22 cellular contexts compared by ENCODE assay signal in genomic region chr1:43791243-43791642, GRCh38.
A peak's percentile ranks its signal among the peaks of the same experiment; 100 is the strongest.
DNase-seq lines count a peak whose midpoint lies in the region; ATAC-seq, FAIRE-seq and TF ChIP-seq lines count a peak whose summit lies in the region.
"Had no signal": no experiment of that assay in that cellular context is flagged by ENCODE, and none has a peak within 500 bp of the region (broad histone marks: within the 10 kb centered on the region; RNA-seq: fewer than 3 reads in every experiment).

No MANE protein-coding gene starts in this region.

- ATAC-seq in HepG2 (no peak), right lobe of liver (no peak), K562 (no peak)
- ATAC-seq in effector memory CD8-positive, alpha-beta T cell (replicated peaks), result no peak
- ATAC-seq: A549; CD8-positive, alpha-beta T cell had no signal

- H3K27ac Mint-ChIP-seq in effector memory CD8-positive, alpha-beta T cell, result peak overlapping the region; percentile 35 to 69
- H3K27ac Mint-ChIP-seq: B cell; CD4-positive, alpha-beta T cell; CD8-positive, alpha-beta T cell had no signal

- H3K4me2 ChIP-seq in HepG2 (ENCODE audit: low read depth, low read length) (no peak overlapping the region), K562 (ENCODE audit: insufficient read depth, low read length) (no peak overlapping the region), SK-N-SH (no peak overlapping the region)
- H3K4me2 ChIP-seq: A549; BLaER1 treated with 17β-estradiol and CSF1 and Interleukin-3, amounts not matched to agents 10 nM and 100 nM had no signal

- H3K9me3 Mint-ChIP-seq in effector memory CD8-positive, alpha-beta T cell, result no peaks in the 10 kb centered on the region
- H3K9me3 Mint-ChIP-seq: CD4-positive, alpha-beta T cell; CD8-positive, alpha-beta T cell had no signal

- H3K36me3 Mint-ChIP-seq in effector memory CD8-positive, alpha-beta T cell (ENCODE audit: insufficient read depth), result peaks cover 2% of the 10 kb centered on the region

- H3K9me1 ChIP-seq in K562 (ENCODE audit: control insufficient read depth, insufficient read depth, low read length), result no peaks in the 10 kb centered on the region

- H3K27me3 Mint-ChIP-seq in effector memory CD8-positive, alpha-beta T cell, result no peaks in the 10 kb centered on the region
- H3K27me3 Mint-ChIP-seq: B cell; CD4-positive, alpha-beta T cell had no signal

- H3K9ac ChIP-seq in HepG2 (ENCODE audit: insufficient read depth, low read depth, low read length) (no peak overlapping the region), K562 (ENCODE audit: insufficient read depth in 1 of 2, low read depth in 2 of 2, low read length in 2 of 2) (no peak overlapping the region), SK-N-SH (no peak overlapping the region)
- H3K9ac ChIP-seq: BLaER1 treated with 17β-estradiol and CSF1 and Interleukin-3, amounts not matched to agents 10 nM and 100 nM had no signal

- no TSS peak for BruUV-seq in HepG2 (replicated peaks; lab: Mats Ljungman, UMichigan)
- BruUV-seq in K562 (replicated peaks; lab: Mats Ljungman, UMichigan), result no TSS peak

- no peak for TF ChIP-seq CTCF in HepG2 (CRISPR knock-in tag; IDR thresholded peaks at IDR 0.05)
- TF ChIP-seq CTCF in right lobe of liver (IDR thresholded peaks at IDR 0.05), result no peak
- TF ChIP-seq CTCF in K562 (IDR thresholded peaks at IDR 0.05 in 2 of 3, conservative IDR thresholded peaks at IDR 0.05 in 1 of 3; ENCODE audit: insufficient read depth in 2 of 3, low read depth in 1 of 3, low read length in 3 of 3), result no peak
- TF ChIP-seq CTCF in GM13976 (IDR thresholded peaks at IDR 0.05; ENCODE audit: borderline replicate concordance, control extremely low read depth, extremely low read depth, insufficient read depth, missing control alignments), result no peak
- TF ChIP-seq CTCF in SK-N-SH (IDR thresholded peaks at IDR 0.05), result no peak

- 98% methylated on average over 2 of the region's 2 CpGs for WGBS in HepG2 (ENCODE audit: low lambda C conversion rate)
- WGBS in right lobe of liver (ENCODE audit: insufficient coverage, low coverage, low lambda C conversion rate, missing lambda C conversion rate), result 94% methylated on average over 2 of the region's 2 CpGs
- WGBS in K562 (ENCODE audit: insufficient coverage, low coverage, missing lambda C conversion rate), result 93% methylated on average over 2 of the region's 2 CpGs
- 93% methylated on average over 2 of the region's 2 CpGs for WGBS in SK-N-SH (ENCODE audit: low lambda C conversion rate)

- intact Hi-C loops in HepG2 (cut with micrococcal nuclease; ENCODE audit: unreplicated experiment), result no loop called here
- intact Hi-C loops in right lobe of liver (cut with DNase I), result no loop called here
- intact Hi-C loops in K562 (cut with micrococcal nuclease), result no loop called here

- no peak overlapping the region for H3K27ac ChIP-seq in HepG2 (ENCODE audit: extremely low read length, insufficient read depth, low read length)
- no peak overlapping the region for H3K27ac ChIP-seq in right lobe of liver
- no peak overlapping the region for H3K27ac ChIP-seq in K562 (ENCODE audit: extremely low read depth, low read depth, low read length)
- no peak overlapping the region for H3K27ac ChIP-seq in SK-N-SH (ENCODE audit: low read depth in 2 of 2, low read length in 1 of 2)
- H3K27ac ChIP-seq: 22Rv1; A549; BLaER1 treated with 17β-estradiol and CSF1 and Interleukin-3, amounts not matched to agents 10 nM and 100 nM; C4-2B had no signal

- CTCF ChIA-PET in HepG2 (lab: Yijun Ruan, JAX; ENCODE audit: low intra/inter-chr PET ratio, low total read pairs), result no interaction called here
- CTCF ChIA-PET in K562 (lab: Yijun Ruan, JAX; ENCODE audit: low intra/inter-chr PET ratio), result no interaction called here
- CTCF ChIA-PET in SK-N-SH (lab: Yijun Ruan, JAX), result no interaction called here

- no peak overlapping the region for H3K4me3 ChIP-seq in HepG2 (replicated peaks in 1 of 3; ENCODE audit: insufficient read depth in 1 of 3, low read depth in 2 of 3, low read length in 3 of 3)
- H3K4me3 ChIP-seq in right lobe of liver, result no peak overlapping the region
- H3K4me3 ChIP-seq in K562, result no peak overlapping the region
- H3K4me3 ChIP-seq in SK-N-SH (ENCODE audit: low read depth in 2 of 2, low read length in 1 of 2), result no peak overlapping the region
- H3K4me3 ChIP-seq: A549; BLaER1 treated with 17β-estradiol and CSF1 and Interleukin-3, amounts not matched to agents 10 nM and 100 nM had no signal

- POLR2A ChIA-PET in HepG2 (lab: Yijun Ruan, JAX), result no interaction called here
- POLR2A ChIA-PET in K562 (lab: Yijun Ruan, JAX), result no interaction called here
- POLR2A ChIA-PET in SK-N-SH (lab: Yijun Ruan, JAX), result no interaction called here

- H3K9me2 ChIP-seq in SK-N-SH, result no peaks in the 10 kb centered on the region

- no peak for TF ChIP-seq EP300 in HepG2 (IDR thresholded peaks at IDR 0.05; ENCODE audit: low read depth in 2 of 2, low read length in 2 of 2)
- no peak for TF ChIP-seq EP300 in HepG2 (CRISPR knock-in tag; IDR thresholded peaks at IDR 0.05; ENCODE audit: borderline replicate concordance)
- no peak for TF ChIP-seq EP300 in K562 (IDR thresholded peaks at IDR 0.05; ENCODE audit: low read length)
- TF ChIP-seq EP300 in SK-N-SH (IDR thresholded peaks at IDR 0.05; ENCODE audit: borderline replicate concordance in 1 of 2, low read depth in 1 of 2, low read length in 1 of 2), result no peak

- H3K79me2 ChIP-seq in HepG2 (ENCODE audit: insufficient read depth, low read length) (no peaks in the 10 kb centered on the region), K562 (ENCODE audit: control insufficient read depth, insufficient read depth, low read length) (no peaks in the 10 kb centered on the region), SK-N-SH (ENCODE audit: insufficient read depth) (peaks cover 11% of the 10 kb centered on the region; the same call in 1 of the 2 replicates)

- no peaks in the 10 kb centered on the region for H3K9me3 ChIP-seq in HepG2 (ENCODE audit: low read length)
- no peaks in the 10 kb centered on the region for H3K9me3 ChIP-seq in right lobe of liver
- no peaks in the 10 kb centered on the region for H3K9me3 ChIP-seq in K562 (replicated peaks; ENCODE audit: control insufficient read depth, insufficient read depth, low read depth, low read length)
- no peaks in the 10 kb centered on the region for H3K9me3 ChIP-seq in SK-N-SH
- H3K9me3 ChIP-seq: A549; BLaER1 treated with 17β-estradiol and CSF1 and Interleukin-3, amounts not matched to agents 10 nM and 100 nM; Caco-2 had no signal

- DNase-seq in HepG2 (ENCODE audit: low spot score) (no peak), right lobe of liver (no peak), K562 (ENCODE audit: extremely low read depth in 1 of 4, low spot score in 3 of 4) (no peak), GM13976 (ENCODE audit: low spot score) (no peak), SK-N-SH (no peak)
- DNase-seq in effector memory CD8-positive, alpha-beta T cell, result no peak
- DNase-seq: AML-193; Caco-2; Calu3; CD4-positive, alpha-beta T cell; CD8-positive, alpha-beta T cell; DMS79 treated with DMSO at 0.1 percent for 48 hours; GF-D8 had no signal

- no peaks in the 10 kb centered on the region for H3F3A ChIP-seq in SK-N-SH (replicated peaks; ENCODE audit: insufficient read depth)

- no peaks in the 10 kb centered on the region for H4K20me1 ChIP-seq in HepG2 (ENCODE audit: insufficient read depth, low read length)
- no peaks in the 10 kb centered on the region for H4K20me1 ChIP-seq in K562 (replicated peaks; ENCODE audit: control insufficient read depth, insufficient read depth, low read length)
- H4K20me1 ChIP-seq in SK-N-SH (ENCODE audit: insufficient read depth), result no peaks in the 10 kb centered on the region
- H4K20me1 ChIP-seq: BLaER1 treated with 17β-estradiol and CSF1 and Interleukin-3, amounts not matched to agents 10 nM and 100 nM had no signal

- FAIRE-seq in HepG2 (lab: Jason Lieb, UNC), result no peak
- FAIRE-seq in K562 (lab: Jason Lieb, UNC), result no peak
- FAIRE-seq: A549, D721Med, G401.6, GM12892, GM19239 had no signal

- H3K36me3 ChIP-seq in HepG2 (replicated peaks in 1 of 2; ENCODE audit: control insufficient read depth in 1 of 2, insufficient read depth in 2 of 2, low read length in 2 of 2) (no peaks in the 10 kb centered on the region; a peak in 1 of 5 replicates), right lobe of liver (no peaks in the 10 kb centered on the region), K562 (ENCODE audit: control insufficient read depth, insufficient read depth, low read length) (peaks cover 12% of the 10 kb centered on the region; the same call in 1 of the 3 replicates), SK-N-SH (replicated peaks in 1 of 2; ENCODE audit: control insufficient read depth in 1 of 2, insufficient read depth in 2 of 2, low read length in 1 of 2) (peaks cover 8% of the 10 kb centered on the region in 2 experiments)

- H2AFZ ChIP-seq in HepG2 (ENCODE audit: low read length) (no peak overlapping the region), K562 (ENCODE audit: low read depth, low read length) (no peak overlapping the region), SK-N-SH (ENCODE audit: low read depth) (no peak overlapping the region)

- no peak overlapping the region for H3K4me3 Mint-ChIP-seq in effector memory CD8-positive, alpha-beta T cell
- H3K4me3 Mint-ChIP-seq: B cell; CD4-positive, alpha-beta T cell; CD8-positive, alpha-beta T cell had no signal

- H3K4me1 ChIP-seq in HepG2 (ENCODE audit: insufficient read depth, low read length), result peaks cover 25% of the 10 kb centered on the region
- H3K4me1 ChIP-seq in right lobe of liver, result no peaks in the 10 kb centered on the region
- H3K4me1 ChIP-seq in K562 (replicated peaks in 1 of 2; ENCODE audit: control insufficient read depth in 2 of 2, insufficient read depth in 2 of 2, low read length in 2 of 2), result no peaks in the 10 kb centered on the region; a peak in 1 of 5 replicates
- peaks cover 15 to 18% of the 10 kb centered on the region in 2 experiments; a peak in 3 of 4 replicates for H3K4me1 ChIP-seq in SK-N-SH (ENCODE audit: control insufficient read depth in 1 of 2, insufficient read depth in 2 of 2, low read depth in 1 of 2, low read length in 1 of 2)

- H3K27me3 ChIP-seq in HepG2 (ENCODE audit: control insufficient read depth in 1 of 2, insufficient read depth in 2 of 2, low read length in 2 of 2) (no peaks in the 10 kb centered on the region), right lobe of liver (no peaks in the 10 kb centered on the region), K562 (ENCODE audit: control insufficient read depth in 2 of 2, insufficient read depth in 2 of 2, low read length in 2 of 2) (no peaks in the 10 kb centered on the region), SK-N-SH (ENCODE audit: insufficient read depth) (no peaks in the 10 kb centered on the region)
- H3K27me3 ChIP-seq: BLaER1 treated with 17β-estradiol and CSF1 and Interleukin-3, amounts not matched to agents 10 nM and 100 nM had no signal

- in situ Hi-C loops in HepG2 (cut with HindIII; ENCODE audit: extremely low pct_ligation_motif_present, low pct_unique_long_range_greater_than_20kb), result no loop called here
- in situ Hi-C loops in K562 (cut with MboI), result no loop called here
- in situ Hi-C loops in GM13976 (cut with MboI; ENCODE audit: low sequenced_read_pairs, unreplicated experiment), result no loop called here

- peaks cover 2 to 9% of the 10 kb centered on the region in 2 donors for H3K4me1 Mint-ChIP-seq in effector memory CD8-positive, alpha-beta T cell (ENCODE audit: low read depth in 2 of 2)

- no peak for TF ChIP-seq POLR2A in HepG2 (IDR thresholded peaks at IDR 0.05; ENCODE audit: insufficient read depth in 1 of 2, low read depth in 2 of 2, low read length in 2 of 2)
- no peak for TF ChIP-seq POLR2A in right lobe of liver (IDR thresholded peaks at IDR 0.05)
- no peak for TF ChIP-seq POLR2A in K562 (conservative IDR thresholded peaks at IDR 0.05)

- no peak for TF ChIP-seq RAD21 in HepG2 (CRISPR knock-in tag; IDR thresholded peaks at IDR 0.05)
- no peak for TF ChIP-seq RAD21 in K562 (CRISPR knock-in tag; conservative IDR thresholded peaks at IDR 0.05 in 1 of 2, IDR thresholded peaks at IDR 0.05 in 1 of 2)
- no peak for TF ChIP-seq RAD21 in SK-N-SH (IDR thresholded peaks at IDR 0.05; ENCODE audit: low read length)

Comparison
In these comparisons a context has a peak if more than half of its experiments do, and no peak if none do; other contexts are left out.
1. Of the 241 proteins assayed by ChIP-seq in both HepG2 and K562: peak only in HepG2: none; only in K562: none; in both: ZNF24; in neither: 240.